13 cellular contexts compared by ENCODE assay signal in genomic region chr5:102595332-102595731, GRCh38.
A peak's percentile ranks its signal among the peaks of the same experiment; 100 is the strongest.
DNase-seq lines count a peak whose midpoint lies in the region; ATAC-seq and TF ChIP-seq lines count a peak whose summit lies in the region.
"Had no signal": no experiment of that assay in that cellular context is flagged by ENCODE, and none has a peak within 500 bp of the region (broad histone marks: within the 10 kb centered on the region; RNA-seq: fewer than 3 reads in every experiment).

No MANE protein-coding gene starts in this region.

- TF ChIP-seq EP300 in transverse colon (IDR thresholded peaks at IDR 0.05; ENCODE audit: low read depth), result no peak

- H3K36me3 Mint-ChIP-seq in CD4-positive, alpha-beta T cell (ENCODE audit: low read depth), result no peaks in the 10 kb centered on the region
- no peaks in the 10 kb centered on the region for H3K36me3 Mint-ChIP-seq in activated T-helper 17 cell treated with anti-CD3 and anti-CD28 coated beads, Interleukin-2, amount 50 U/mL, for 72 hours (ENCODE audit: low read depth)
- H3K36me3 Mint-ChIP-seq: CD8-positive, alpha-beta T cell had no signal

- no peak overlapping the region for H3K9ac ChIP-seq in Loucy (ENCODE audit: low read depth, low read length, poor library complexity, severe bottlenecking)

- no peaks in the 10 kb centered on the region for H3K27me3 ChIP-seq in CD4-positive, alpha-beta T cell (ENCODE audit: control insufficient read depth, insufficient read depth, low read length)
- H3K27me3 ChIP-seq in Loucy (ENCODE audit: insufficient read depth, low read length, poor library complexity, severe bottlenecking), result no peaks in the 10 kb centered on the region
- H3K27me3 ChIP-seq in transverse colon, result no peaks in the 10 kb centered on the region
- H3K27me3 ChIP-seq: BE2C had no signal

- H3F3A ChIP-seq in Loucy (ENCODE audit: low read depth), result no peaks in the 10 kb centered on the region

- no peak for DNase-seq in CD4-positive, alpha-beta T cell
- peak; percentile 11 for DNase-seq in EL
- no peak for DNase-seq in activated CD4-positive, CD25-positive, alpha-beta regulatory T cell (lab: John Stamatoyannopoulos, UW)
- no peak for DNase-seq in transverse colon
- DNase-seq in AG08396 (ENCODE audit: low spot score), result no peak
- DNase-seq: BE2C; CD8-positive, alpha-beta T cell; COR-L47 had no signal

- no peaks in the 10 kb centered on the region for H3K79me2 ChIP-seq in Loucy (ENCODE audit: insufficient read depth, low read length)

- no peak for ATAC-seq in CD4-positive, alpha-beta T cell (ENCODE audit: poor library complexity)
- ATAC-seq in activated T-helper 17 cell treated with anti-CD3 and anti-CD28 coated beads, Interleukin-2, amount 50 U/mL, for 72 hours (replicated peaks), result peak; percentile 32
- ATAC-seq: CD8-positive, alpha-beta T cell; HCT116; HepG2 had no signal

- peak overlapping the region; percentile 17 for H3K4me3 Mint-ChIP-seq in CD4-positive, alpha-beta T cell
- H3K4me3 Mint-ChIP-seq in activated T-helper 17 cell treated with anti-CD3 and anti-CD28 coated beads, Interleukin-2, amount 50 U/mL, for 72 hours, result no peak overlapping the region
- H3K4me3 Mint-ChIP-seq: CD8-positive, alpha-beta T cell had no signal

- no peak overlapping the region for H3K27ac ChIP-seq in CD4-positive, alpha-beta T cell (ENCODE audit: low read depth, low read length)
- no peak overlapping the region for H3K27ac ChIP-seq in transverse colon
- H3K27ac ChIP-seq: C4-2B had no signal

- H3K9me3 Mint-ChIP-seq in CD4-positive, alpha-beta T cell, result peaks cover 2% of the 10 kb centered on the region
- peaks cover 3% of the 10 kb centered on the region for H3K9me3 Mint-ChIP-seq in activated T-helper 17 cell treated with anti-CD3 and anti-CD28 coated beads, Interleukin-2, amount 50 U/mL, for 72 hours

- H2AFZ ChIP-seq in Loucy (ENCODE audit: low read length), result no peak overlapping the region; the same call in 1 of the 2 replicates

- H3K4me1 ChIP-seq in Loucy (ENCODE audit: insufficient read depth, low read length, poor library complexity, severe bottlenecking) (peaks cover 5% of the 10 kb centered on the region), transverse colon (no peaks in the 10 kb centered on the region)
- H3K4me1 ChIP-seq: BE2C had no signal

- peaks cover 14% of the 10 kb centered on the region for H3K4me1 Mint-ChIP-seq in CD4-positive, alpha-beta T cell (ENCODE audit: low read depth)
- no peaks in the 10 kb centered on the region for H3K4me1 Mint-ChIP-seq in activated T-helper 17 cell treated with anti-CD3 and anti-CD28 coated beads, Interleukin-2, amount 50 U/mL, for 72 hours

- no peak overlapping the region for H3K27ac Mint-ChIP-seq in CD4-positive, alpha-beta T cell
- H3K27ac Mint-ChIP-seq in activated T-helper 17 cell treated with anti-CD3 and anti-CD28 coated beads, Interleukin-2, amount 50 U/mL, for 72 hours, result no peak overlapping the region
- H3K27ac Mint-ChIP-seq: CD8-positive, alpha-beta T cell had no signal

- H3K27me3 Mint-ChIP-seq in CD4-positive, alpha-beta T cell, result no peaks in the 10 kb centered on the region
- H3K27me3 Mint-ChIP-seq in activated T-helper 17 cell treated with anti-CD3 and anti-CD28 coated beads, Interleukin-2, amount 50 U/mL, for 72 hours, result peaks cover 4% of the 10 kb centered on the region

- peak overlapping the region; percentile 48 for H3K4me2 ChIP-seq in Loucy (ENCODE audit: low read depth, low read length, poor library complexity, severe bottlenecking)

- H4K20me1 ChIP-seq in Loucy (ENCODE audit: insufficient read depth, low read length, poor library complexity, severe bottlenecking), result no peaks in the 10 kb centered on the region

- intact Hi-C loops in CD4-positive, alpha-beta T cell (cut with DNase I, micrococcal nuclease), result no loop called here
- intact Hi-C loops in transverse colon (cut with DNase I; ENCODE audit: low total_unique reads), result no loop called here

- in situ Hi-C loops in transverse colon (cut with MboI; ENCODE audit: low pct_ligation_motif_present in 1 of 4, low pct_unique_long_range_greater_than_20kb in 1 of 4, low sequenced_read_pairs in 3 of 4), result loop anchor here in 1 of 4 donors (25.0 kb wide), 1 partner anchor 442 kb away; no protein-coding TSS in a partner anchor

- CTCF ChIA-PET in CD4-positive, alpha-beta T cell (lab: Charles Lee), result interaction anchor here (1.4 kb wide), 1 partner anchor 9 kb away, joined by 7 read pairs; no protein-coding TSS in a partner anchor

- TF ChIP-seq POLR2A in transverse colon (IDR thresholded peaks at IDR 0.05), result no peak

- POLR2A ChIA-PET in CD4-positive, alpha-beta T cell (lab: Charles Lee), result interaction anchor here (0.6 kb wide), 1 partner anchor 174 kb away, joined by 3 read pairs; no protein-coding TSS in a partner anchor

- no peak for TF ChIP-seq CTCF in CD4-positive, alpha-beta T cell (IDR thresholded peaks at IDR 0.05)
- TF ChIP-seq CTCF in Loucy (conservative IDR thresholded peaks at IDR 0.05; ENCODE audit: low read length) (no peak), transverse colon (IDR thresholded peaks at IDR 0.05) (no peak)

- H3K36me3 ChIP-seq in Loucy (ENCODE audit: insufficient read depth, low read length), result no peaks in the 10 kb centered on the region
- no peaks in the 10 kb centered on the region for H3K36me3 ChIP-seq in transverse colon
- H3K36me3 ChIP-seq: BE2C had no signal

- H3K4me3 ChIP-seq in Loucy (ENCODE audit: low read length, poor library complexity, severe bottlenecking), result peak overlapping the region; percentile 60
- H3K4me3 ChIP-seq in transverse colon, result no peak overlapping the region

- no peaks in the 10 kb centered on the region for H3K9me2 ChIP-seq in Loucy (replicated peaks; ENCODE audit: low read depth, low read length)

- H3K9me3 ChIP-seq in CD4-positive, alpha-beta T cell (ENCODE audit: control insufficient read depth, low read length), result no peaks in the 10 kb centered on the region
- no peaks in the 10 kb centered on the region for H3K9me3 ChIP-seq in Loucy (ENCODE audit: insufficient read depth, low read depth, low read length)
- no peaks in the 10 kb centered on the region for H3K9me3 ChIP-seq in transverse colon
- H3K9me3 ChIP-seq: BE2C had no signal
